13 cellular contexts compared by ENCODE assay signal in genomic region chr1:75392278-75392677, GRCh38.
DNase-seq lines count a peak whose midpoint lies in the region; ATAC-seq and TF ChIP-seq lines count a peak whose summit lies in the region.
"Had no signal": no experiment of that assay in that cellular context is flagged by ENCODE, and none has a peak within 500 bp of the region (broad histone marks: within the 10 kb centered on the region; RNA-seq: fewer than 3 reads in every experiment).

No MANE protein-coding gene starts in this region.

- H3K4me3 Mint-ChIP-seq in HFFc6, result no peak overlapping the region

- H3K36me3 Mint-ChIP-seq in HFFc6 (ENCODE audit: low read depth), result no peaks in the 10 kb centered on the region; the same call in 1 of the 2 replicates

- ATAC-seq in GM18858 (IDR thresholded peaks at IDR 0.05; ENCODE audit: unreplicated experiment) (peak; percentile 96), GM21447 (IDR thresholded peaks at IDR 0.05; ENCODE audit: unreplicated experiment) (peak; percentile 82), HG02973 (IDR thresholded peaks at IDR 0.05; ENCODE audit: unreplicated experiment) (peak; percentile 89), HG03565 (IDR thresholded peaks at IDR 0.05; ENCODE audit: unreplicated experiment) (peak; percentile 84)
- ATAC-seq: K562 had no signal

- no peaks in the 10 kb centered on the region for H3K4me1 Mint-ChIP-seq in HFFc6 (ENCODE audit: low read depth)

- H3K27me3 Mint-ChIP-seq in HFFc6 (ENCODE audit: insufficient read depth), result no peaks in the 10 kb centered on the region

- no peak for DNase-seq in T-helper 2 cell
- DNase-seq in C1 segment of cervical spinal cord (lab: John Stamatoyannopoulos, UW), result no peak
- no peak for DNase-seq in HFFc6
- no peak for DNase-seq in foreskin melanocyte
- DNase-seq: AML-193, mesenchymal stem cell, NCI-H187, NCI-H82 had no signal

- H3K27ac Mint-ChIP-seq in HFFc6, result no peak overlapping the region

- TF ChIP-seq CTCF in HFFc6 (IDR thresholded peaks at IDR 0.05), result no peak

- peaks cover 35% of the 10 kb centered on the region for H3K9me3 Mint-ChIP-seq in HFFc6
